In the genomic region with DNA sequence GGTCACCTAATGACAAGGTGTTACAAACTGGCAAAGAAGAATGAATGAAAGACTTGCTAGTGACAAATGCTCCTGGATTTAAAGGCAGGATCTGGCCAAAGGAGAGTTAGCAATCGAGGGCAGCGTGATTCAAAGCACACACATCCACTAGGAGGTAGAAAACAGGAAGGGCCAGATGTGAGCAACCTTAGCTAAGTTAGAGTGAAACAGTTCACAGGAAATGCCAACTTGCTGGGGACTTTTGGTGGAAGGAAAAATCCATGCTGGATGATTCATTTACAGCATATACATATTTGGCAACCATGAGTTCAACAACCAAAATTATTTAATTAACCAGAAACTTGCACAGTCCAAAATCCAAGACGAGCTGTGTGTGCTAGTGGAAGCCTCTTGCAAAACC, we compare ENCODE assay signal across 13 cellular contexts.
DNase-seq lines count a peak whose midpoint lies in the region; TF ChIP-seq lines count a peak whose summit lies in the region.
"Had no signal": no experiment of that assay in that cellular context is flagged by ENCODE, and none has a peak within 500 bp of the region (broad histone marks: within the 10 kb centered on the region; RNA-seq: fewer than 3 reads in every experiment).

No MANE protein-coding gene starts in this region.

- no peaks in the 10 kb centered on the region for H4K20me1 ChIP-seq in smooth muscle cell (ENCODE audit: low read depth)

- H3K36me3 ChIP-seq in mesenchymal stem cell (ENCODE audit: control insufficient read depth in 1 of 2, insufficient read depth in 2 of 2, low read depth in 1 of 2, low read length in 2 of 2) = no peaks in the 10 kb centered on the region
- no peaks in the 10 kb centered on the region for H3K36me3 ChIP-seq in smooth muscle cell (ENCODE audit: low read depth)

- no TSS peak for BruUV-seq in Calu3 (replicated peaks; lab: Mats Ljungman, UMichigan)

- H3K79me2 ChIP-seq in smooth muscle cell (ENCODE audit: low read depth) = no peaks in the 10 kb centered on the region

- H3K9me3 ChIP-seq in mesenchymal stem cell (ENCODE audit: control insufficient read depth, low read length) (peaks cover 4% of the 10 kb centered on the region), smooth muscle cell (replicated peaks; ENCODE audit: low read depth) (no peaks in the 10 kb centered on the region)

- H3K4me1 Mint-ChIP-seq in Calu3 (ENCODE audit: low read depth, unreplicated experiment) = peaks cover 27% of the 10 kb centered on the region
- H3K4me1 Mint-ChIP-seq: brain, natural killer cell had no signal

- 55% methylated on average over 2 of the region's 3 CpGs for WGBS in mesenchymal stem cell
- 70% methylated on average over 3 of the region's 3 CpGs for WGBS in smooth muscle cell (ENCODE audit: low lambda C conversion rate)

- H3F3A ChIP-seq in smooth muscle cell (ENCODE audit: low read depth) = no peaks in the 10 kb centered on the region

- H3K36me3 Mint-ChIP-seq in Calu3 (ENCODE audit: insufficient read depth, unreplicated experiment) = no peaks in the 10 kb centered on the region
- H3K36me3 Mint-ChIP-seq: brain; CD8-positive, alpha-beta T cell; natural killer cell had no signal

- no peak overlapping the region for H2AFZ ChIP-seq in mesenchymal stem cell (ENCODE audit: low read depth, low read length)
- no peak overlapping the region for H2AFZ ChIP-seq in smooth muscle cell (ENCODE audit: low read depth)

- no peaks in the 10 kb centered on the region for H3K27me3 ChIP-seq in mesenchymal stem cell (ENCODE audit: control insufficient read depth in 1 of 2, insufficient read depth in 1 of 2, low read length in 2 of 2)
- H3K27me3 ChIP-seq in smooth muscle cell (ENCODE audit: low read depth) = no peaks in the 10 kb centered on the region

- intact Hi-C loops in Calu3 (cut with micrococcal nuclease; ENCODE audit: unreplicated experiment) = no loop called here

- H3K4me3 ChIP-seq in mesenchymal stem cell (ENCODE audit: insufficient read depth in 1 of 2, low read depth in 1 of 2, low read length in 2 of 2) = no peak overlapping the region
- H3K4me3 ChIP-seq in smooth muscle cell = no peak overlapping the region

- peak overlapping the region; percentile 56 for H3K27ac Mint-ChIP-seq in Calu3 (ENCODE audit: unreplicated experiment)
- H3K27ac Mint-ChIP-seq: brain; CD8-positive, alpha-beta T cell; natural killer cell had no signal

- H3K4me1 ChIP-seq in mesenchymal stem cell (ENCODE audit: control insufficient read depth, insufficient read depth, low read depth, low read length) (no peaks in the 10 kb centered on the region), smooth muscle cell (ENCODE audit: low read depth) (no peaks in the 10 kb centered on the region)

- H3K4ac ChIP-seq in mesenchymal stem cell (ENCODE audit: low read depth in 1 of 2, low read length in 2 of 2) = no peak overlapping the region

- CTCF ChIA-PET in Calu3 (lab: Charles Lee) = no interaction called here

- no peak overlapping the region for H3K23ac ChIP-seq in mesenchymal stem cell (ENCODE audit: low read length in 2 of 2)

- H3K18ac ChIP-seq in mesenchymal stem cell (ENCODE audit: low read depth in 1 of 2, low read length in 2 of 2) = no peak overlapping the region

- H3K4me2 ChIP-seq in mesenchymal stem cell (ENCODE audit: low read length, poor library complexity, severe bottlenecking) = no peak overlapping the region
- H3K4me2 ChIP-seq in smooth muscle cell = no peak overlapping the region

- H2BK5ac ChIP-seq in mesenchymal stem cell (ENCODE audit: low read depth, low read length, poor library complexity, severe bottlenecking) = no peak overlapping the region

- H4K91ac ChIP-seq in mesenchymal stem cell (ENCODE audit: low read length) = no peak overlapping the region

- H2BK15ac ChIP-seq in mesenchymal stem cell (ENCODE audit: low read depth, poor library complexity, severe bottlenecking) = no peak overlapping the region

- no peak overlapping the region for H3K4me3 Mint-ChIP-seq in Calu3 (ENCODE audit: low read depth, unreplicated experiment)
- H3K4me3 Mint-ChIP-seq: brain; CD8-positive, alpha-beta T cell; natural killer cell had no signal

- H3K9ac ChIP-seq in mesenchymal stem cell (ENCODE audit: low read length) (no peak overlapping the region), smooth muscle cell (ENCODE audit: low read depth) (no peak overlapping the region)

- no peaks in the 10 kb centered on the region for H3K27me3 Mint-ChIP-seq in Calu3 (ENCODE audit: unreplicated experiment)

- no peak overlapping the region for H3K27ac ChIP-seq in mesenchymal stem cell (ENCODE audit: low read length, poor library complexity, severe bottlenecking)
- no peak overlapping the region for H3K27ac ChIP-seq in smooth muscle cell (ENCODE audit: low read depth)

- no peaks in the 10 kb centered on the region for H3K9me3 Mint-ChIP-seq in Calu3 (ENCODE audit: low read depth, unreplicated experiment)
- H3K9me3 Mint-ChIP-seq: CD8-positive, alpha-beta T cell; natural killer cell had no signal

- H4K8ac ChIP-seq in mesenchymal stem cell (ENCODE audit: low read length) = no peak overlapping the region

- H2BK12ac ChIP-seq in mesenchymal stem cell (ENCODE audit: low read length in 2 of 2) = no peak overlapping the region

- H2BK120ac ChIP-seq in mesenchymal stem cell (ENCODE audit: low read depth, low read length) = no peak overlapping the region

- no peak overlapping the region for H2AK5ac ChIP-seq in mesenchymal stem cell (ENCODE audit: low read length, severe bottlenecking)

- H3K14ac ChIP-seq in mesenchymal stem cell (ENCODE audit: low read length in 2 of 2) = no peak overlapping the region

- no peaks in the 10 kb centered on the region for H3K79me1 ChIP-seq in mesenchymal stem cell (replicated peaks; ENCODE audit: low read length, poor library complexity, severe bottlenecking)

- TF ChIP-seq CTCF in Calu3 (IDR thresholded peaks at IDR 0.05; ENCODE audit: unreplicated experiment) (no peak), smooth muscle cell (IDR thresholded peaks at IDR 0.05; ENCODE audit: borderline replicate concordance, insufficient read depth, poor library complexity, severe bottlenecking) (no peak)

- DNase-seq in Calu3 (peak; percentile 40), NCI-H446 treated with DMSO at 0.1 percent for 48 hours (lab: John Stamatoyannopoulos, UW) (peak; percentile 8), dedifferentiated amniotic fluid mesenchymal stem cell (ENCODE audit: extremely low spot score) (peak; percentile 18), mesenchymal stem cell (peak; percentile 5), DMS 273 treated with DMSO at 0.1 percent for 48 hours (lab: John Stamatoyannopoulos, UW) (no peak), smooth muscle cell (lab: John Stamatoyannopoulos, UW; ENCODE audit: unreplicated experiment) (no peak), NCI-H1417 (lab: John Stamatoyannopoulos, UW) (no peak)
- DNase-seq in activated CD4-positive, alpha-beta T cell treated with anti-CD3 and anti-CD28 coated beads for 48 hours = no peak
- DNase-seq: CD8-positive, alpha-beta T cell; KBM-7; natural killer cell; SHP77 had no signal

Comparison
In these comparisons a context has a peak if more than half of its experiments do, and no peak if none do; other contexts are left out.
1. DNase-seq: peak in Calu3 (single experiment), NCI-H446 treated with DMSO at 0.1 percent for 48 hours (single experiment), dedifferentiated amniotic fluid mesenchymal stem cell (single experiment) and mesenchymal stem cell (single experiment); none in DMS 273 treated with DMSO at 0.1 percent for 48 hours (single experiment), activated CD4-positive, alpha-beta T cell treated with anti-CD3 and anti-CD28 coated beads for 48 hours (single experiment), smooth muscle cell (single experiment) and NCI-H1417 (0 of 3).